In genomic region chr9:14323083-14323968, GRCh38 we compare ENCODE assay signal across 8 cellular contexts. TPM values are rescaled to one million over a fixed set of nuclear protein-coding genes. Genes with fewer than 3 reads are reported as not detected.
A peak's percentile ranks its signal among the peaks of the same experiment; 100 is the strongest.
DNase-seq lines count a peak whose midpoint lies in the region; ATAC-seq, FAIRE-seq and TF ChIP-seq lines count a peak whose summit lies in the region.

No MANE protein-coding gene starts in this region.

- in situ Hi-C loops in K562 (cut with MboI) = no loop called here

- FAIRE-seq in K562 (lab: Jason Lieb, UNC) = no peak

- CTCF ChIA-PET in K562 (lab: Yijun Ruan, JAX; ENCODE audit: low intra/inter-chr PET ratio) = no interaction called here

- H3K9me2 ChIP-seq in MM.1S (replicated peaks; ENCODE audit: insufficient read depth, low read length) = no peaks in the 10 kb centered on the region

- peak; percentile 9 for ATAC-seq in K562
- peak; percentile 9 for ATAC-seq in left lung
- ATAC-seq in HG03565 (IDR thresholded peaks at IDR 0.05; ENCODE audit: unreplicated experiment) = no peak

- no peak for TF ChIP-seq POLR2A in K562 (conservative IDR thresholded peaks at IDR 0.05)

- no peaks in the 10 kb centered on the region for H4K20me1 ChIP-seq in MM.1S (ENCODE audit: insufficient read depth, low read length)
- H4K20me1 ChIP-seq in K562 (replicated peaks; ENCODE audit: control insufficient read depth, insufficient read depth, low read length) = no peaks in the 10 kb centered on the region

- H3K4me3 Mint-ChIP-seq in T-helper 2 cell treated with Interferon-gamma antibody and Interleukin-4, amounts not matched to agents 5 μg/mL and 100 μg/mL, for 36 hours = peak overlapping the region; percentile 83

- H3K4me3 ChIP-seq in MM.1S (ENCODE audit: low read length) (peak overlapping the region; percentile 64), K562 (peak overlapping the region; percentile 61), left lung (peak overlapping the region; percentile 42 to 70), tibial artery (peak overlapping the region; percentile 87 to 94)

- no peaks in the 10 kb centered on the region for H3K36me3 Mint-ChIP-seq in T-helper 2 cell treated with Interferon-gamma antibody and Interleukin-4, amounts not matched to agents 5 μg/mL and 100 μg/mL, for 36 hours (ENCODE audit: low read depth)

- DNase-seq in T-helper 2 cell treated with Interferon-gamma antibody and Interleukin-4, amounts not matched to agents 5 μg/mL and 100 μg/mL, for 36 hours (ENCODE audit: low spot score) = no peak
- no peak for DNase-seq in T-helper 2 cell
- no peak for DNase-seq in MM.1S
- DNase-seq in K562 (ENCODE audit: extremely low read depth in 1 of 4, low spot score in 3 of 4) = peak in 1 of 4 experiments; percentile 68
- DNase-seq in left lung = no peak
- DNase-seq in tibial artery = no peak
- DNase-seq in stimulated activated CD8-positive, alpha-beta memory T cell treated with anti-CD3 and anti-CD28 coated beads, Interleukin-4, amount 100 ng/mL, for 48 hours = no peak

- BruUV-seq in K562 (replicated peaks; lab: Mats Ljungman, UMichigan) = TSS peak; percentile 95

- H3F3A ChIP-seq in MM.1S (ENCODE audit: insufficient read depth, low read length) = peaks cover 17% of the 10 kb centered on the region

- peaks cover 21% of the 10 kb centered on the region for H3K27me3 ChIP-seq in MM.1S (replicated peaks; ENCODE audit: insufficient read depth, low read length)
- H3K27me3 ChIP-seq in K562 (ENCODE audit: control insufficient read depth in 2 of 2, insufficient read depth in 2 of 2, low read length in 2 of 2) = no peaks in the 10 kb centered on the region
- peaks cover 0 to 38% of the 10 kb centered on the region in 2 donors for H3K27me3 ChIP-seq in left lung
- H3K27me3 ChIP-seq in tibial artery = no peaks in the 10 kb centered on the region

- H3K9me1 ChIP-seq in K562 (ENCODE audit: control insufficient read depth, insufficient read depth, low read length) = no peaks in the 10 kb centered on the region

- peak overlapping the region; percentile 65 for H3K27ac Mint-ChIP-seq in T-helper 2 cell treated with Interferon-gamma antibody and Interleukin-4, amounts not matched to agents 5 μg/mL and 100 μg/mL, for 36 hours

- TF ChIP-seq RAD21 in K562 (CRISPR knock-in tag; conservative IDR thresholded peaks at IDR 0.05 in 1 of 2, IDR thresholded peaks at IDR 0.05 in 1 of 2) = no peak

- POLR2A ChIA-PET in K562 (lab: Yijun Ruan, JAX) = interaction anchor here (0.7 kb wide), 1 partner anchor 83 kb away, joined by 5 read pairs; no protein-coding TSS in a partner anchor

- peaks cover 12% of the 10 kb centered on the region for H3K4me1 Mint-ChIP-seq in T-helper 2 cell treated with Interferon-gamma antibody and Interleukin-4, amounts not matched to agents 5 μg/mL and 100 μg/mL, for 36 hours (ENCODE audit: low read depth)

- no peaks in the 10 kb centered on the region for H3K9me3 Mint-ChIP-seq in T-helper 2 cell treated with Interferon-gamma antibody and Interleukin-4, amounts not matched to agents 5 μg/mL and 100 μg/mL, for 36 hours

- TF ChIP-seq CTCF in MM.1S (IDR thresholded peaks at IDR 0.05; ENCODE audit: low read length) (no peak), K562 (IDR thresholded peaks at IDR 0.05 in 2 of 3, conservative IDR thresholded peaks at IDR 0.05 in 1 of 3; ENCODE audit: insufficient read depth in 2 of 3, low read depth in 1 of 3, low read length in 3 of 3) (no peak), left lung (IDR thresholded peaks at IDR 0.05) (no peak), tibial artery (IDR thresholded peaks at IDR 0.05) (no peak)

- H3K79me2 ChIP-seq in MM.1S (ENCODE audit: low read length) (no peaks in the 10 kb centered on the region), K562 (ENCODE audit: control insufficient read depth, insufficient read depth, low read length) (peaks cover 7% of the 10 kb centered on the region; the same call in 2 of the 3 replicates)

- H3K4me1 ChIP-seq in MM.1S (ENCODE audit: low read length) = peaks cover 11% of the 10 kb centered on the region
- peaks cover 4 to 6% of the 10 kb centered on the region in 2 experiments for H3K4me1 ChIP-seq in K562 (replicated peaks in 1 of 2; ENCODE audit: control insufficient read depth in 2 of 2, insufficient read depth in 2 of 2, low read length in 2 of 2)
- peaks cover 18 to 35% of the 10 kb centered on the region in 2 donors for H3K4me1 ChIP-seq in left lung
- H3K4me1 ChIP-seq in tibial artery = peaks cover 0 to 73% (median 22%) of the 10 kb centered on the region in 4 donors

- H3K27ac ChIP-seq in MM.1S (ENCODE audit: low read length) (peak overlapping the region; percentile 21; the same call in 1 of the 2 replicates), K562 (ENCODE audit: extremely low read depth, low read depth, low read length) (peak overlapping the region; percentile 95), left lung (peak overlapping the region; percentile 93), tibial artery (peak overlapping the region; percentile 99 to 100)

- peak overlapping the region; percentile 65 for H3K9ac ChIP-seq in MM.1S (ENCODE audit: low read length)
- H3K9ac ChIP-seq in K562 (ENCODE audit: insufficient read depth in 1 of 2, low read depth in 2 of 2, low read length in 2 of 2) = peak overlapping the region; percentile 88 to 92

- WGBS in K562 (ENCODE audit: insufficient coverage, low coverage, missing lambda C conversion rate) = 3% methylated on average over 17 of the region's 17 CpGs

- no peak for TF ChIP-seq EP300 in K562 (IDR thresholded peaks at IDR 0.05; ENCODE audit: low read length)

- intact Hi-C loops in K562 (cut with micrococcal nuclease) = no loop called here
- intact Hi-C loops in left lung (cut with DNase I) = no loop called here
- intact Hi-C loops in tibial artery (cut with DNase I; ENCODE audit: low total_unique reads) = loop anchor here (2.0 to 10.0 kb wide), 2 partner anchors 23 to 879 kb away; no protein-coding TSS in a partner anchor

- H3K4me2 ChIP-seq in MM.1S (ENCODE audit: low read depth, low read length) (peak overlapping the region; percentile 81), K562 (ENCODE audit: insufficient read depth, low read length) (peak overlapping the region; percentile 82)

- H3K9me3 ChIP-seq in MM.1S (replicated peaks; ENCODE audit: insufficient read depth, low read length) (no peaks in the 10 kb centered on the region), K562 (replicated peaks; ENCODE audit: control insufficient read depth, insufficient read depth, low read depth, low read length) (no peaks in the 10 kb centered on the region), left lung (no peaks in the 10 kb centered on the region), tibial artery (no peaks in the 10 kb centered on the region)

- peaks cover 73% of the 10 kb centered on the region for H3K27me3 Mint-ChIP-seq in T-helper 2 cell treated with Interferon-gamma antibody and Interleukin-4, amounts not matched to agents 5 μg/mL and 100 μg/mL, for 36 hours (ENCODE audit: low read depth)

- peak overlapping the region; percentile 26; the same call in 1 of the 2 replicates for H2AFZ ChIP-seq in MM.1S (ENCODE audit: low read length)
- peak overlapping the region; percentile 92 for H2AFZ ChIP-seq in K562 (ENCODE audit: low read depth, low read length)

- H3K36me3 ChIP-seq in MM.1S (replicated peaks; ENCODE audit: insufficient read depth, low read length) (no peaks in the 10 kb centered on the region), K562 (ENCODE audit: control insufficient read depth, insufficient read depth, low read length) (no peaks in the 10 kb centered on the region), left lung (no peaks in the 10 kb centered on the region), tibial artery (no peaks in the 10 kb centered on the region)

TF ChIP-seq in K562, 482 proteins besides CTCF, POLR2A, EP300 and RAD21 (continues in another document):
- TF ChIP-seq HMBOX1 (IDR thresholded peaks at IDR 0.05) = no peak
- TF ChIP-seq ZNF253 (CRISPR knock-in tag; conservative IDR thresholded peaks at IDR 0.05) = no peak
- no peak for TF ChIP-seq MBD1 (CRISPR knock-in tag; IDR thresholded peaks at IDR 0.05)

RNA-seq across cellular contexts. Expression of gene NFIB, which starts 9.4 kb away (rescaled TPM):
- total RNA-seq in K562 (2011; cell fraction: chromatin; rRNA removed; ENCODE audit: low replicate concordance) = 6.9 and 16.5 TPM in 2 replicates
- 1.5 and 1.7 TPM in 2 replicates for total RNA-seq in K562 (2011; cell fraction: nucleolus; rRNA removed)
- 7.2 and 8.9 TPM in 2 replicates for total RNA-seq in K562 (2011; cell fraction: nucleoplasm; rRNA removed)
- 1.7 and 2.2 TPM in 2 replicates for total RNA-seq in K562 (2014; rRNA removed)
- 2.7 and 3.1 TPM in 2 replicates for total RNA-seq in K562 (2014; rRNA removed; fragmentation: Illumina TruSeq; extraction: Trizol)
- 3.3 TPM in 2 replicates for total RNA-seq in K562 (2015; rRNA removed; fragmentation: Illumina TruSeq; extraction: Trizol)
- total RNA-seq in K562 (2021) = 3.0 and 3.4 TPM in 2 replicates
- 1.2 TPM in 2 replicates for polyA plus RNA-seq in K562 (2011; rRNA removed)
- polyA plus RNA-seq in K562 (2011; cell fraction: cytosol; rRNA removed) = 0.49 and 0.81 TPM in 2 replicates
- 4.0 and 6.3 TPM in 2 replicates for polyA plus RNA-seq in K562 (2011; cell fraction: nucleus; rRNA removed)
- 0.96 and 1.3 TPM in 2 replicates for polyA plus RNA-seq in K562 (2012)
- 1.7 and 1.9 TPM in 2 replicates for polyA plus RNA-seq in K562 (2014; fragmentation: Illumina TruSeq; extraction: Trizol)
- 1 to 10 TPM; 1.2 to 1.9 TPM for polyA plus RNA-seq in K562 (2014; fragmentation: Nextera tagmentation; extraction: Ambion mirVana)
- polyA plus RNA-seq in K562 (2014; rRNA removed) = 0.32 and 1.4 TPM in 2 replicates
- polyA minus RNA-seq in K562 (2011; rRNA and poly(A)+ RNA removed) = 7.6 and 15.9 TPM in 2 replicates
- 1.2 and 2.5 TPM in 2 replicates for polyA minus RNA-seq in K562 (2011; cell fraction: cytosol; rRNA and poly(A)+ RNA removed)
- polyA minus RNA-seq in K562 (2011; cell fraction: nucleus; rRNA and poly(A)+ RNA removed) = 5.1 and 15.2 TPM in 2 replicates
- 10 to 100 TPM; 88.8 to 97.9 TPM for total RNA-seq in left lung

Comparison
In these comparisons a context has a peak if more than half of its experiments do, and no peak if none do; other contexts are left out.
1. H3K27ac ChIP-seq: peak in every context shown above with its lines; median percentile 100 in tibial artery; 95 in K562; 93 in left lung; 21 in MM.1S.
2. RNA of gene NFIB, which starts 9.4 kb away (total RNA-seq): 88.8 to 97.9 TPM in left lung; 1.5 to 16.5 TPM in K562; every median in the first group is over 4 times any median in the second.
3. Peak in every context shown above with its lines, with median percentiles within 50 percentile points of each other: H3K4me3 ChIP-seq.